Comparison of ENCODE assay signal across 8 cellular contexts in the genomic region with DNA sequence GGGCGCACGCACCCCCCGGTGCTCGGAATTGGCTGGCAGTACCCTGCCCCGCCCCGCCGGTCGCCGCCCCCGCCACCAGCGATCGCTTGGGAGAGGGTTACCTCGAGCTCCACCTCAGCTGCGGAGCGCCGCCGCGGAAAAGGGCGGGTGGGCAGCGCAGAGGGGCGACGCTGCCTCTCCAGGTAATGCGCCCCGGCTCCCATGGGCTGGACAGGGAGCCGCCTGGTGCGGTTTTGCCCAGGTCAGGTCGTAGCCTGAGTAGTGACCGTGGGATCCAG. TPM values are rescaled to one million over a fixed set of nuclear protein-coding genes. Genes with fewer than 3 reads are reported as not detected.
DNase-seq lines count a peak whose midpoint lies in the region; ATAC-seq and TF ChIP-seq lines count a peak whose summit lies in the region.

No MANE protein-coding gene starts in this region.

- in situ Hi-C loops in gastrocnemius medialis (cut with MboI; ENCODE audit: low sequenced_read_pairs in 4 of 4), result loop anchor here in 3 of 4 donors (10.0 kb wide), 2 partner anchors 49 to 99 kb away; no protein-coding TSS in a partner anchor

- peak overlapping the region; percentile 99 for H3K4me3 Mint-ChIP-seq in activated naive CD4-positive, alpha-beta T cell treated with anti-CD3 and anti-CD28 coated beads for 36 hours

- 0 to 4% (median 2%) methylated on average over 6 to 28 of the region's 28 CpGs for WGBS in heart left ventricle, 4 donors

- peak in 1 of 4 donors; percentile 7 for ATAC-seq in heart left ventricle
- ATAC-seq in gastrocnemius medialis, result no peak
- ATAC-seq in HG02678 (IDR thresholded peaks at IDR 0.05; ENCODE audit: unreplicated experiment), result no peak

- TF ChIP-seq CTCF in BJ (IDR thresholded peaks at IDR 0.05; ENCODE audit: insufficient read depth, low read depth, low read length) (no peak), OCI-LY3 (IDR thresholded peaks at IDR 0.05; ENCODE audit: low read depth, low read length) (no peak), heart left ventricle (IDR thresholded peaks at IDR 0.05) (no peak), gastrocnemius medialis (IDR thresholded peaks at IDR 0.05 in 4 of 5, conservative IDR thresholded peaks at IDR 0.05 in 1 of 5) (no peak)

- TF ChIP-seq POLR2A in heart left ventricle (IDR thresholded peaks at IDR 0.05), result no peak
- no peak for TF ChIP-seq POLR2A in gastrocnemius medialis (IDR thresholded peaks at IDR 0.05)

- H3K9ac ChIP-seq in OCI-LY3 (ENCODE audit: low read length), result peak overlapping the region; percentile 65

- CTCF ChIA-PET in BJ (lab: Yijun Ruan, JAX), result interaction anchor here (0.6 to 7.9 kb wide), 8 partner anchors 9 to 202 kb away, joined by 3 to 228 read pairs (median 4); no protein-coding TSS in a partner anchor
- CTCF ChIA-PET in activated naive CD4-positive, alpha-beta T cell treated with anti-CD3 and anti-CD28 coated beads for 36 hours (lab: Charles Lee), result interaction anchor here (1.1 to 1.4 kb wide), 3 partner anchors 13 to 474 kb away, joined by 3 read pairs; no protein-coding TSS in a partner anchor

- DNase-seq in BJ (ENCODE audit: low read depth), result no peak
- peak; percentile 69 for DNase-seq in activated naive CD4-positive, alpha-beta T cell treated with anti-CD3 and anti-CD28 coated beads for 36 hours
- peak in 3 of 5 donors; percentile 39 to 79 (median 51) for DNase-seq in heart left ventricle
- DNase-seq in gastrocnemius medialis, result no peak
- no peak for DNase-seq in NCI-H345 treated with DMSO at 0.1 percent for 48 hours (lab: John Stamatoyannopoulos, UW; ENCODE audit: unreplicated experiment)
- DNase-seq in A172 (ENCODE audit: low spot score), result no peak

- H3K36me3 ChIP-seq in BJ (ENCODE audit: control insufficient read depth, insufficient read depth, low read length), result no peaks in the 10 kb centered on the region; the same call in 1 of the 2 replicates
- peaks cover 11% of the 10 kb centered on the region for H3K36me3 ChIP-seq in OCI-LY3 (replicated peaks; ENCODE audit: low read depth, low read length)
- H3K36me3 ChIP-seq in heart left ventricle, result no peaks in the 10 kb centered on the region
- peaks cover 0 to 7% of the 10 kb centered on the region in 2 donors for H3K36me3 ChIP-seq in gastrocnemius medialis

- no peak overlapping the region for H2AFZ ChIP-seq in OCI-LY3 (ENCODE audit: low read depth, low read length)

- H3K9me3 ChIP-seq in OCI-LY3 (ENCODE audit: insufficient read depth, low read length) (no peaks in the 10 kb centered on the region), heart left ventricle (no peaks in the 10 kb centered on the region), gastrocnemius medialis (no peaks in the 10 kb centered on the region)

- peak overlapping the region; percentile 90 for H3K4me2 ChIP-seq in OCI-LY3 (ENCODE audit: low read length)

- peak overlapping the region; percentile 76 for H3K27ac Mint-ChIP-seq in activated naive CD4-positive, alpha-beta T cell treated with anti-CD3 and anti-CD28 coated beads for 36 hours

- H3K27me3 ChIP-seq in BJ (ENCODE audit: control insufficient read depth, insufficient read depth, low read length) (no peaks in the 10 kb centered on the region), OCI-LY3 (ENCODE audit: low read depth, low read length) (no peaks in the 10 kb centered on the region), heart left ventricle (no peaks in the 10 kb centered on the region), gastrocnemius medialis (no peaks in the 10 kb centered on the region)

- H3K36me3 Mint-ChIP-seq in activated naive CD4-positive, alpha-beta T cell treated with anti-CD3 and anti-CD28 coated beads for 36 hours (ENCODE audit: low read depth), result peaks cover 10% of the 10 kb centered on the region

- no peaks in the 10 kb centered on the region for H3K27me3 Mint-ChIP-seq in activated naive CD4-positive, alpha-beta T cell treated with anti-CD3 and anti-CD28 coated beads for 36 hours (ENCODE audit: low read depth)

- no peak overlapping the region for H3K27ac ChIP-seq in OCI-LY3 (ENCODE audit: low read length)
- peak overlapping the region in 9 of 12 donors; percentile 69 to 99 (median 94) for H3K27ac ChIP-seq in heart left ventricle
- H3K27ac ChIP-seq in gastrocnemius medialis, result peak overlapping the region; percentile 89 to 98 (median 95)

- H4K20me1 ChIP-seq in OCI-LY3 (ENCODE audit: insufficient read depth, low read length), result peaks cover 38% of the 10 kb centered on the region

- H3K4me3 ChIP-seq in BJ (ENCODE audit: low read depth, low read length) (peak overlapping the region; percentile 95), OCI-LY3 (ENCODE audit: low read length) (peak overlapping the region; percentile 98), heart left ventricle (peak overlapping the region; percentile 66 to 89 (median 78)), gastrocnemius medialis (peak overlapping the region; percentile 67 to 100 (median 90))

- H3K9me3 Mint-ChIP-seq in activated naive CD4-positive, alpha-beta T cell treated with anti-CD3 and anti-CD28 coated beads for 36 hours, result no peaks in the 10 kb centered on the region

- peaks cover 37% of the 10 kb centered on the region for H3K4me1 Mint-ChIP-seq in activated naive CD4-positive, alpha-beta T cell treated with anti-CD3 and anti-CD28 coated beads for 36 hours (ENCODE audit: low read depth)

- H3K79me2 ChIP-seq in OCI-LY3 (ENCODE audit: low read length), result peaks cover 32% of the 10 kb centered on the region

- intact Hi-C loops in activated naive CD4-positive, alpha-beta T cell treated with anti-CD3 and anti-CD28 coated beads for 36 hours (cut with micrococcal nuclease), result loop anchor here (5.0 to 10.0 kb wide), 4 partner anchors 93 to 463 kb away; no protein-coding TSS in a partner anchor
- intact Hi-C loops in heart left ventricle (cut with DNase I), result loop anchor here in 8 of 10 donors (2.0 to 10.0 kb wide), 6 partner anchors 37 to 199 kb away; no protein-coding TSS in a partner anchor
- intact Hi-C loops in gastrocnemius medialis (cut with DNase I; ENCODE audit: low total_unique reads), result no loop called here

- POLR2A ChIA-PET in BJ (lab: Charles Lee), result interaction anchor here (0.6 kb wide), 1 partner anchor 69 kb away, joined by 5 read pairs; no protein-coding TSS in a partner anchor

- H3K4me1 ChIP-seq in OCI-LY3 (ENCODE audit: low read length), result peaks cover 16% of the 10 kb centered on the region
- H3K4me1 ChIP-seq in heart left ventricle, result peaks cover 0 to 61% (median 30%) of the 10 kb centered on the region in 12 donors
- peaks cover 39 to 46% of the 10 kb centered on the region in 2 donors for H3K4me1 ChIP-seq in gastrocnemius medialis

RNA-seq across cellular contexts. Expression of gene PFKFB3, which starts 1.3 kb away (rescaled TPM):
- polyA plus RNA-seq in BJ (2011; rRNA removed) (15.6 and 30.7 TPM in 2 replicates), heart left ventricle (10 to 100 TPM in 1 of 2 donors, 1 to 10 TPM in 1; 6.2 to 11.9 TPM)
- polyA minus RNA-seq in BJ (2011; rRNA and poly(A)+ RNA removed), result 14.9 and 17.9 TPM in 2 replicates
- total RNA-seq in activated naive CD4-positive, alpha-beta T cell treated with anti-CD3 and anti-CD28 coated beads for 36 hours, result 10 to 100 TPM; 87.7 to 88.5 TPM
- total RNA-seq in heart left ventricle (10 to 100 TPM in 7 of 9 donors, 1 to 10 TPM in 2; 8.4 to 53.1 (median 15.1) TPM), gastrocnemius medialis (1,000 to 10,000 TPM in 1 of 4 donors, 100 to 1,000 TPM in 3; 218 to 1,159 (median 337) TPM)
- total RNA-seq in A172 (2014; rRNA removed; shearing (Covaris generic)), result 12.2 and 16.5 TPM in 2 replicates

Comparison
In these comparisons a context has a peak if more than half of its experiments do, and no peak if none do; other contexts are left out.
1. DNase-seq: peak in activated naive CD4-positive, alpha-beta T cell treated with anti-CD3 and anti-CD28 coated beads for 36 hours (single experiment) and heart left ventricle (3 of 5); none in BJ (single experiment), gastrocnemius medialis (0 of 2), NCI-H345 treated with DMSO at 0.1 percent for 48 hours (single experiment) and A172 (single experiment).
2. Peak in every context shown above with its lines, with median percentiles within 50 percentile points of each other: H3K4me3 ChIP-seq.